ENCODE assay signal across 26 cellular contexts in the genomic region with DNA sequence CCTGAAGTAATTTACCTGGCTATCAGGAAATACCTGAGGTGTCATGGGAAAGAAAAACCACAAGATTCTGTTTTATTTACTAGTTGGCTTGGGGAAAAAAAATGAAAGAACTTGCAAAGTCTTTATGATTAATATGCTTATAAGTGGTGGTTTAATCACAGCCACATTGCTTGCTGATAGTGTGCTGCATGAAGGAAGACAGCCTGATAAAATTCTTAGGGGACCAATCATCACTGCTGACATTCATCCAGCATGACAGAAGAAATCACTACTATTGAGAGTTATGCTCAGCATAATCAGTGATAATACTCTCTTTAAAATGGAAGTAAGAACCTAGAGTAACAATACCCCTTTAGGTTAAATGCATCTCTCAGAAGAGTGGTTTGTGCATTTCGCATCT.
"Had no signal": no experiment of that assay in that cellular context is flagged by ENCODE, and none has a peak within 500 bp of the region (broad histone marks: within the 10 kb centered on the region; RNA-seq: fewer than 3 reads in every experiment).

No MANE protein-coding gene starts in this region.

- DNase-seq: colonic mucosa; effector CD8-positive, alpha-beta T cell; endodermal cell; glutamatergic neuron; heart right ventricle; hypothalamus; immature natural killer cell; islet precursor cell; natural killer cell; stimulated activated CD4-positive, alpha-beta T cell treated with anti-CD3 and anti-CD28 coated beads, Interleukin-12 subunit alpha, Interleukin-12 subunit beta, amount 100 ng/mL, for 4 hours; stimulated activated CD4-positive, alpha-beta T cell treated with anti-CD3 and anti-CD28 coated beads, Interleukin-1b, Interleukin-23, amount 100 ng/mL, for 48 hours; stimulated activated CD4-positive, alpha-beta T cell treated with anti-CD3 and anti-CD28 coated beads, Interleukin-4, amount 100 ng/mL, for 1 hour; stimulated activated CD8-positive, alpha-beta memory T cell treated with anti-CD3 and anti-CD28 coated beads, Interleukin-4, amount 100 ng/mL, for 48 hours; stimulated activated naive CD4-positive, alpha-beta T cell; stimulated activated naive CD8-positive, alpha-beta T cell treated with anti-CD3 and anti-CD28 coated beads, Interleukin-15, amount 100 ng/mL, for 72 hours; transverse colon; upper lobe of right lung; uterus had no signal

- H3K4me2 ChIP-seq: smooth muscle cell had no signal

- H3K36me3 ChIP-seq: colonic mucosa, heart right ventricle, neutrophil, suprapubic skin, transverse colon, upper lobe of right lung, uterus had no signal

- H3K9ac ChIP-seq: parathyroid adenoma had no signal

- H3K27me3 ChIP-seq: colonic mucosa, heart right ventricle, neutrophil, suprapubic skin, transverse colon, upper lobe of right lung, uterus had no signal

- H3K4me3 ChIP-seq: colonic mucosa, heart right ventricle, lung, smooth muscle cell, suprapubic skin, transverse colon, upper lobe of right lung, uterus had no signal

- ATAC-seq: heart right ventricle; left lobe of liver; natural killer cell; sciatic nerve; stimulated activated naive CD8-positive, alpha-beta T cell treated with anti-CD3 and anti-CD28 coated beads, Interleukin-15, amount 100 ng/mL, for 72 hours; upper lobe of right lung had no signal

- H3K9me3 ChIP-seq: colonic mucosa, neutrophil, suprapubic skin, transverse colon, upper lobe of right lung, uterus had no signal

- H3K4me1 ChIP-seq: colonic mucosa, parathyroid adenoma, suprapubic skin, transverse colon, upper lobe of right lung, uterus had no signal

- H2AFZ ChIP-seq: parathyroid adenoma had no signal

- H3K27ac ChIP-seq: colonic mucosa, epithelial cell of prostate, heart right ventricle, neutrophil, parathyroid adenoma, suprapubic skin, transverse colon, upper lobe of right lung, uterus had no signal
